ENCODE assay signal across 16 cellular contexts in genomic region chr12:113381237-113381636, GRCh38.
"Had no signal": no experiment of that assay in that cellular context is flagged by ENCODE, and none has a peak within 500 bp of the region (broad histone marks: within the 10 kb centered on the region; RNA-seq: fewer than 3 reads in every experiment).

No MANE protein-coding gene starts in this region.

- DNase-seq: activated CD4-positive, alpha-beta memory T cell treated with anti-CD3 and anti-CD28 coated beads for 36 hours; activated CD4-positive, alpha-beta T cell treated with anti-CD3 and anti-CD28 coated beads for 48 hours; activated naive CD4-positive, alpha-beta T cell treated with Interleukin-2 at 50 U/mL for 16 hours; activated naive CD8-positive, alpha-beta T cell treated with anti-CD3 and anti-CD28 coated beads for 36 hours; activated T-cell treated with anti-CD3 and anti-CD28 coated beads, Interleukin-2, amount 50 U/mL, for 48 hours; amniotic stem cell; cortex of kidney; erythroblast; foreskin fibroblast; left colon; lower lobe of right lung; mesendoderm; naive B cell; retina; stimulated activated CD4-positive, alpha-beta T cell treated with anti-CD3 and anti-CD28 coated beads, Interleukin-2, amount 100 ng/mL, for 48 hours; stimulated activated naive CD4-positive, alpha-beta T cell treated with Interleukin-2 at 50 U/mL for 16 hours had no signal

- ATAC-seq: left colon, lower lobe of right lung had no signal
